Comparison of ENCODE assay signal across 8 cellular contexts in the genomic region with DNA sequence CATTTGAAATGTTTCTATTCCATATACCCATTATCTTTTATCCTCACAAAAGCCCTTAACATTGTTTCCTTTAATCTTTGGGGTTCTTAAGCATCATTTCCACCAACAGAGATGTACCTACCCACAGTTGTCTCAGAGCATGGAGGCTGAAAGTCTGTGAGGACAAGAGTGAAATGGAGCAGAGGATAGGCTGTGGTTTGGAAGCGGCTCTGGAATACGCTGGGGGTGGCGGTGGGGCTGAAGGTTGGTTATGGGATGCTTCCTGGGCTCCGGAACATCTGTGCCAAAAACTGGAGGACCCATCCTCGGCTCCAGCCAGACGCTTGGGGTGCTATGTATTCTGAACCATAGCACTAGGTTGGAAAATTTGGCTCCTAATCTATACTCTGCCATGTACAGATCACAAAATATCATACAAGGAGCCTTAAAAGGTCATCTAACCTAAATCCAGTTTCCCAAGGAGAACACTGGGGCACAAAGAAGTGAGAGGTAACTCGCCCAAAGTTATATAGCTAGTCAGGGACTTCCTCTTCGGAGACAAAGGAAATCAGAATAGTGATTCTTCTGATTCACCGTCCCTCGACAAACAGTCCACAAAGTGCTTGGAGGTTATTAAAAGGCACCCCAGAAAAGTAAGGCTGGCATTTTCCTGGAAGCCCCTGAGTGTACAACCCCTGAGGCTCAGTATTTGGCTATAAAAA. TPM values are rescaled to one million over a fixed set of nuclear protein-coding genes. Genes with fewer than 3 reads are reported as not detected.
A peak's percentile ranks its signal among the peaks of the same experiment; 100 is the strongest.
DNase-seq lines count a peak whose midpoint lies in the region; ATAC-seq, FAIRE-seq and TF ChIP-seq lines count a peak whose summit lies in the region.

No MANE protein-coding gene starts in this region.

- H3K4me1 ChIP-seq in DND-41 (ENCODE audit: insufficient read depth, low read length) = peaks cover 38% of the 10 kb centered on the region
- peaks cover 10% of the 10 kb centered on the region for H3K4me1 ChIP-seq in Panc1 (ENCODE audit: control insufficient read depth, insufficient read depth, low read length)
- H3K4me1 ChIP-seq in esophagus (ENCODE audit: control insufficient read depth in 2 of 2, insufficient read depth in 2 of 2, low read length in 1 of 2) = peaks cover 0 to 3% of the 10 kb centered on the region in 2 donors

- peaks cover 10% of the 10 kb centered on the region for H3K4me1 Mint-ChIP-seq in progenitor cell of endocrine pancreas (ENCODE audit: low read depth)

- no peaks in the 10 kb centered on the region for H4K20me1 ChIP-seq in DND-41 (ENCODE audit: insufficient read depth, low read length)

- H3K79me2 ChIP-seq in DND-41 (ENCODE audit: insufficient read depth, low read length) = peaks cover 16% of the 10 kb centered on the region

- no peak for FAIRE-seq in RCC 7860 (lab: Jason Lieb, UNC)

- H3K36me3 ChIP-seq in DND-41 (ENCODE audit: insufficient read depth, low read length) (peaks cover 35% of the 10 kb centered on the region), Panc1 (ENCODE audit: control insufficient read depth, insufficient read depth, low read length) (no peaks in the 10 kb centered on the region), esophagus (ENCODE audit: control insufficient read depth in 2 of 2, insufficient read depth in 2 of 2, low read length in 1 of 2) (no peaks in the 10 kb centered on the region)

- CTCF ChIA-PET in Panc1 (lab: Charles Lee) = interaction anchor here (0.6 to 1.1 kb wide), 2 partner anchors 180 kb away, joined by 4 to 7 read pairs; no protein-coding TSS in a partner anchor

- in situ Hi-C loops in Panc1 (cut with HindIII; ENCODE audit: low pct_unique_long_range_greater_than_20kb, low sequenced_read_pairs) = no loop called here

- intact Hi-C loops in Panc1 (cut with micrococcal nuclease; ENCODE audit: unreplicated experiment) = no loop called here

- peaks cover 1% of the 10 kb centered on the region for H3K36me3 Mint-ChIP-seq in progenitor cell of endocrine pancreas (ENCODE audit: insufficient read depth)

- H3K9me3 ChIP-seq in DND-41 (ENCODE audit: insufficient read depth, low read length, severe bottlenecking) = no peaks in the 10 kb centered on the region
- no peaks in the 10 kb centered on the region for H3K9me3 ChIP-seq in Panc1 (ENCODE audit: control insufficient read depth, insufficient read depth, low read depth, low read length)
- H3K9me3 ChIP-seq in esophagus (ENCODE audit: control insufficient read depth in 2 of 2, insufficient read depth in 1 of 2, low read depth in 1 of 2, low read length in 1 of 2) = no peaks in the 10 kb centered on the region

- H2AFZ ChIP-seq in DND-41 (ENCODE audit: low read depth, low read length) = peak overlapping the region; percentile 82; the same call in 1 of the 2 replicates

- H3K9ac ChIP-seq in DND-41 (ENCODE audit: low read depth, low read length) = peak overlapping the region; percentile 90

- TF ChIP-seq CTCF in DND-41 (IDR thresholded peaks at IDR 0.05; ENCODE audit: borderline replicate concordance, extremely low read depth, low read length, poor library complexity, severe bottlenecking) = no peak
- TF ChIP-seq CTCF in Panc1 (IDR thresholded peaks at IDR 0.05) = no peak
- TF ChIP-seq CTCF in progenitor cell of endocrine pancreas (IDR thresholded peaks at IDR 0.05; ENCODE audit: unreplicated experiment) = no peak
- TF ChIP-seq CTCF in GM10266 (IDR thresholded peaks at IDR 0.05; ENCODE audit: control insufficient read depth, insufficient read depth, low read depth, missing control alignments) = no peak

- no peaks in the 10 kb centered on the region for H3K27me3 Mint-ChIP-seq in progenitor cell of endocrine pancreas

- DNase-seq in DND-41 (no peak), Panc1 (ENCODE audit: low read depth, low spot score) (no peak), progenitor cell of endocrine pancreas (ENCODE audit: low spot score, unreplicated experiment) (no peak), RCC 7860 (ENCODE audit: low spot score) (no peak), DMS53 (lab: John Stamatoyannopoulos, UW) (no peak), GM10266 (ENCODE audit: extremely low spot score) (no peak)

- peak overlapping the region; percentile 88 for H3K4me3 Mint-ChIP-seq in progenitor cell of endocrine pancreas (ENCODE audit: low read depth)

- H3K27ac ChIP-seq in DND-41 (ENCODE audit: low read length) (peak overlapping the region; percentile 89), Panc1 (ENCODE audit: low read length) (peak overlapping the region; percentile 93), esophagus (ENCODE audit: low read depth in 2 of 2, low read length in 1 of 2) (peak overlapping the region; percentile 99 to 100)

- BruUV-seq in Panc1 (replicated peaks; lab: Mats Ljungman, UMichigan) = no TSS peak

- ATAC-seq in DND-41 (ENCODE audit: insufficient read depth, low read depth) (no peak), Panc1 (no peak), GM18502 (IDR thresholded peaks at IDR 0.05; ENCODE audit: poor library complexity, unreplicated experiment) (no peak)

- WGBS in esophagus, 2 donors = 53 to 60% methylated on average over 10 of the region's 10 CpGs

- no peaks in the 10 kb centered on the region for H3K27me3 ChIP-seq in DND-41 (ENCODE audit: insufficient read depth, low read length, poor library complexity)
- H3K27me3 ChIP-seq in Panc1 (ENCODE audit: control insufficient read depth, insufficient read depth, low read length) = no peaks in the 10 kb centered on the region
- no peaks in the 10 kb centered on the region for H3K27me3 ChIP-seq in esophagus (ENCODE audit: control insufficient read depth in 1 of 2, insufficient read depth in 2 of 2, low read length in 2 of 2)

- peak overlapping the region; percentile 98 for H3K27ac Mint-ChIP-seq in progenitor cell of endocrine pancreas

- H3K4me2 ChIP-seq in DND-41 (ENCODE audit: insufficient read depth, low read length) = peak overlapping the region; percentile 98

- POLR2A ChIA-PET in Panc1 (lab: Charles Lee) = no interaction called here

- H3K4me3 ChIP-seq in DND-41 (ENCODE audit: low read depth in 1 of 2, low read length in 2 of 2) = peak overlapping the region; percentile 70 to 87
- peak overlapping the region; percentile 67 to 90 for H3K4me3 ChIP-seq in Panc1 (ENCODE audit: low read depth in 2 of 2, low read length in 2 of 2)
- H3K4me3 ChIP-seq in esophagus (ENCODE audit: low read depth in 1 of 2, low read length in 2 of 2) = peak overlapping the region; percentile 65 to 68

- H3K9me3 Mint-ChIP-seq in progenitor cell of endocrine pancreas (ENCODE audit: low read depth) = no peaks in the 10 kb centered on the region

RNA-seq across cellular contexts. Expression of a gene that starts 2.5 kb away (rescaled TPM):
- total RNA-seq in Panc1 (2021; ENCODE audit: unreplicated experiment) = 8.8 TPM
- 2.8 TPM for polyA plus RNA-seq in Panc1 (2012; ENCODE audit: insufficient read length)
- polyA plus RNA-seq in esophagus = 10 to 100 TPM in 1 of 2 donors, 1 to 10 TPM in 1; 5.2 to 12.7 TPM
- total RNA-seq in progenitor cell of endocrine pancreas = 8.4 and 8.9 TPM in 2 replicates

RNA-seq across cellular contexts. Expression of a gene that starts 6.5 kb away (rescaled TPM):
- 18.9 TPM for total RNA-seq in Panc1 (2021; ENCODE audit: unreplicated experiment)
- 27.7 TPM for polyA plus RNA-seq in Panc1 (2012; ENCODE audit: insufficient read length)
- polyA plus RNA-seq in esophagus = 10 to 100 TPM; 28.0 to 35.0 TPM
- total RNA-seq in progenitor cell of endocrine pancreas = 23.7 and 24.3 TPM in 2 replicates

RNA-seq across cellular contexts. Expression of a gene that starts 14.2 kb away (rescaled TPM):
- total RNA-seq in Panc1 (2021; ENCODE audit: unreplicated experiment) = 7.6 TPM
- 10.8 TPM for polyA plus RNA-seq in Panc1 (2012; ENCODE audit: insufficient read length)
- 10 to 100 TPM in 1 of 2 donors, 1 to 10 TPM in 1; 8.0 to 16.1 TPM for polyA plus RNA-seq in esophagus
- 21.1 and 22.5 TPM in 2 replicates for total RNA-seq in progenitor cell of endocrine pancreas

RNA-seq across cellular contexts. Expression of a gene that starts 21.1 kb away (rescaled TPM):
- total RNA-seq in Panc1 (2021; ENCODE audit: unreplicated experiment) (159 TPM), progenitor cell of endocrine pancreas (318 and 338 TPM in 2 replicates)
- polyA plus RNA-seq in Panc1 (2012; ENCODE audit: insufficient read length) = 138 TPM
- polyA plus RNA-seq in esophagus = 100 to 1,000 TPM; 105 to 154 TPM

RNA-seq across cellular contexts. Expression of a gene that starts 52.6 kb away (rescaled TPM):
- 3.2 TPM for total RNA-seq in Panc1 (2021; ENCODE audit: unreplicated experiment)
- polyA plus RNA-seq in Panc1 (2012; ENCODE audit: insufficient read length) = 3.3 TPM
- 1 to 10 TPM; 4.7 to 8.3 TPM for polyA plus RNA-seq in esophagus
- total RNA-seq in progenitor cell of endocrine pancreas = 26.2 and 29.3 TPM in 2 replicates
